Comparison of ENCODE assay signal across 8 cellular contexts in genomic region chr6:158654498-158654897, GRCh38. TPM values are rescaled to one million over a fixed set of nuclear protein-coding genes. Genes with fewer than 3 reads are reported as not detected.
DNase-seq lines count a peak whose midpoint lies in the region; ATAC-seq and TF ChIP-seq lines count a peak whose summit lies in the region.

No MANE protein-coding gene starts in this region.

- H3K4me1 Mint-ChIP-seq in activated naive CD4-positive, alpha-beta T cell treated with anti-CD3 and anti-CD28 coated beads for 36 hours (ENCODE audit: low read depth) = peaks cover 64% of the 10 kb centered on the region
- peaks cover 61% of the 10 kb centered on the region for H3K4me1 Mint-ChIP-seq in activated T-helper 1 cell treated with anti-CD3 and anti-CD28 coated beads, Interleukin-12 subunit alpha, Interleukin-12 subunit beta, Interleukin-2, Interleukin-4 antibody, amounts not matched to agents 30 ng/mL and 10 ng/mL and 1 ng/mL, durations not matched to agents 14 hours and 24 hours and 36 hours (ENCODE audit: low read depth)
- H3K4me1 Mint-ChIP-seq in progenitor cell of endocrine pancreas (ENCODE audit: low read depth) = peaks cover 3% of the 10 kb centered on the region

- H3K27me3 Mint-ChIP-seq in activated naive CD4-positive, alpha-beta T cell treated with anti-CD3 and anti-CD28 coated beads for 36 hours (ENCODE audit: low read depth) = no peaks in the 10 kb centered on the region
- no peaks in the 10 kb centered on the region for H3K27me3 Mint-ChIP-seq in activated T-helper 1 cell treated with anti-CD3 and anti-CD28 coated beads, Interleukin-12 subunit alpha, Interleukin-12 subunit beta, Interleukin-2, Interleukin-4 antibody, amounts not matched to agents 30 ng/mL and 10 ng/mL and 1 ng/mL, durations not matched to agents 14 hours and 24 hours and 36 hours (ENCODE audit: insufficient read depth)
- H3K27me3 Mint-ChIP-seq in progenitor cell of endocrine pancreas = peaks cover 7% of the 10 kb centered on the region

- TF ChIP-seq CTCF in progenitor cell of endocrine pancreas (IDR thresholded peaks at IDR 0.05; ENCODE audit: unreplicated experiment) = no peak

- CTCF ChIA-PET in activated naive CD4-positive, alpha-beta T cell treated with anti-CD3 and anti-CD28 coated beads for 36 hours (lab: Charles Lee) = interaction anchor here (1.3 to 2.5 kb wide), 2 partner anchors 9 to 37 kb away, joined by 9 to 13 read pairs; partner anchors contain the start of gene DYNLT1

- H3K36me3 Mint-ChIP-seq in activated naive CD4-positive, alpha-beta T cell treated with anti-CD3 and anti-CD28 coated beads for 36 hours (ENCODE audit: low read depth) = peaks cover 73% of the 10 kb centered on the region
- H3K36me3 Mint-ChIP-seq in activated T-helper 1 cell treated with anti-CD3 and anti-CD28 coated beads, Interleukin-12 subunit alpha, Interleukin-12 subunit beta, Interleukin-2, Interleukin-4 antibody, amounts not matched to agents 30 ng/mL and 10 ng/mL and 1 ng/mL, durations not matched to agents 14 hours and 24 hours and 36 hours (ENCODE audit: low read depth) = peaks cover 60% of the 10 kb centered on the region
- H3K36me3 Mint-ChIP-seq in progenitor cell of endocrine pancreas (ENCODE audit: insufficient read depth) = no peaks in the 10 kb centered on the region

- H3K9me3 Mint-ChIP-seq in activated naive CD4-positive, alpha-beta T cell treated with anti-CD3 and anti-CD28 coated beads for 36 hours = no peaks in the 10 kb centered on the region
- H3K9me3 Mint-ChIP-seq in activated T-helper 1 cell treated with anti-CD3 and anti-CD28 coated beads, Interleukin-12 subunit alpha, Interleukin-12 subunit beta, Interleukin-2, Interleukin-4 antibody, amounts not matched to agents 30 ng/mL and 10 ng/mL and 1 ng/mL, durations not matched to agents 14 hours and 24 hours and 36 hours = no peaks in the 10 kb centered on the region
- H3K9me3 Mint-ChIP-seq in progenitor cell of endocrine pancreas (ENCODE audit: low read depth) = no peaks in the 10 kb centered on the region

- intact Hi-C loops in activated naive CD4-positive, alpha-beta T cell treated with anti-CD3 and anti-CD28 coated beads for 36 hours (cut with micrococcal nuclease) = loop anchor here (5.0 kb wide), 1 partner anchor 1323 kb away; no protein-coding TSS in a partner anchor
- intact Hi-C loops in activated T-helper 1 cell treated with anti-CD3 and anti-CD28 coated beads, Interleukin-12 subunit alpha, Interleukin-12 subunit beta, Interleukin-2, Interleukin-4 antibody, amounts not matched to agents 30 ng/mL and 10 ng/mL and 1 ng/mL, durations not matched to agents 14 hours and 24 hours and 36 hours (cut with micrococcal nuclease) = loop anchor here (5.0 kb wide), 2 partner anchors 143 to 1323 kb away; no protein-coding TSS in a partner anchor
- intact Hi-C loops in Right ventricle myocardium superior (cut with DNase I) = no loop called here

- peak overlapping the region; percentile 82 for H3K4me3 Mint-ChIP-seq in activated naive CD4-positive, alpha-beta T cell treated with anti-CD3 and anti-CD28 coated beads for 36 hours
- peak overlapping the region; percentile 86 for H3K4me3 Mint-ChIP-seq in activated T-helper 1 cell treated with anti-CD3 and anti-CD28 coated beads, Interleukin-12 subunit alpha, Interleukin-12 subunit beta, Interleukin-2, Interleukin-4 antibody, amounts not matched to agents 30 ng/mL and 10 ng/mL and 1 ng/mL, durations not matched to agents 14 hours and 24 hours and 36 hours
- H3K4me3 Mint-ChIP-seq in progenitor cell of endocrine pancreas (ENCODE audit: low read depth) = no peak overlapping the region

- ATAC-seq in Right ventricle myocardium superior (ENCODE audit: poor library complexity) (peak; percentile 94), HG02870 (IDR thresholded peaks at IDR 0.05; ENCODE audit: unreplicated experiment) (no peak)

- peak overlapping the region; percentile 97 for H3K27ac Mint-ChIP-seq in activated naive CD4-positive, alpha-beta T cell treated with anti-CD3 and anti-CD28 coated beads for 36 hours
- peak overlapping the region; percentile 97 for H3K27ac Mint-ChIP-seq in activated T-helper 1 cell treated with anti-CD3 and anti-CD28 coated beads, Interleukin-12 subunit alpha, Interleukin-12 subunit beta, Interleukin-2, Interleukin-4 antibody, amounts not matched to agents 30 ng/mL and 10 ng/mL and 1 ng/mL, durations not matched to agents 14 hours and 24 hours and 36 hours
- H3K27ac Mint-ChIP-seq in progenitor cell of endocrine pancreas = peak overlapping the region; percentile 11

- DNase-seq in activated naive CD4-positive, alpha-beta T cell treated with anti-CD3 and anti-CD28 coated beads for 36 hours = no peak
- DNase-seq in activated naive CD4-positive, alpha-beta T cell treated with anti-CD3 and anti-CD28 coated beads, Interleukin-2, amount 50 U/mL, for 16 hours = no peak
- no peak for DNase-seq in activated T-helper 1 cell treated with anti-CD3 and anti-CD28 coated beads, Interleukin-12 subunit alpha, Interleukin-12 subunit beta, Interleukin-2, Interleukin-4 antibody, amounts not matched to agents 30 ng/mL and 10 ng/mL and 1 ng/mL, durations not matched to agents 14 hours and 24 hours and 36 hours (ENCODE audit: low spot score)
- DNase-seq in Right ventricle myocardium superior (peak; percentile 88), progenitor cell of endocrine pancreas (ENCODE audit: low spot score, unreplicated experiment) (no peak), 8988T (no peak), NCI-H2107 (lab: John Stamatoyannopoulos, UW) (no peak)

RNA-seq across cellular contexts. Expression of gene SYTL3, which starts 4.6 kb away (rescaled TPM):
- total RNA-seq in activated naive CD4-positive, alpha-beta T cell treated with anti-CD3 and anti-CD28 coated beads for 36 hours = 100 to 1,000 TPM; 115 to 120 TPM
- 123 and 139 TPM in 2 replicates for total RNA-seq in activated T-helper 1 cell treated with anti-CD3 and anti-CD28 coated beads, Interleukin-12 subunit alpha, Interleukin-12 subunit beta, Interleukin-2, Interleukin-4 antibody, amounts not matched to agents 30 ng/mL and 10 ng/mL and 1 ng/mL, durations not matched to agents 14 hours and 24 hours and 36 hours
- 11.7 TPM for total RNA-seq in Right ventricle myocardium superior
- 1.6 and 2.1 TPM in 2 replicates for total RNA-seq in progenitor cell of endocrine pancreas

RNA-seq across cellular contexts. Expression of gene DYNLT1, which starts 10.0 kb away (rescaled TPM):
- total RNA-seq in activated naive CD4-positive, alpha-beta T cell treated with anti-CD3 and anti-CD28 coated beads for 36 hours = 100 to 1,000 TPM in 1 of 2 experiments, 10 to 100 TPM in 1; 99.1 to 107 TPM
- 103 and 105 TPM in 2 replicates for total RNA-seq in activated T-helper 1 cell treated with anti-CD3 and anti-CD28 coated beads, Interleukin-12 subunit alpha, Interleukin-12 subunit beta, Interleukin-2, Interleukin-4 antibody, amounts not matched to agents 30 ng/mL and 10 ng/mL and 1 ng/mL, durations not matched to agents 14 hours and 24 hours and 36 hours
- total RNA-seq in Right ventricle myocardium superior (128 TPM), progenitor cell of endocrine pancreas (124 and 126 TPM in 2 replicates)

Comparison
In these comparisons a context has a peak if more than half of its experiments do, and no peak if none do; other contexts are left out.
1. H3K27ac Mint-ChIP-seq: peak in every context shown above with its lines; median percentile 97 in activated naive CD4-positive, alpha-beta T cell treated with anti-CD3 and anti-CD28 coated beads for 36 hours; 97 in activated T-helper 1 cell treated with anti-CD3 and anti-CD28 coated beads, Interleukin-12 subunit alpha, Interleukin-12 subunit beta, Interleukin-2, Interleukin-4 antibody, amounts not matched to agents 30 ng/mL and 10 ng/mL and 1 ng/mL, durations not matched to agents 14 hours and 24 hours and 36 hours; 11 in progenitor cell of endocrine pancreas.